Comparison of ENCODE assay signal across 30 cellular contexts in the genomic region with DNA sequence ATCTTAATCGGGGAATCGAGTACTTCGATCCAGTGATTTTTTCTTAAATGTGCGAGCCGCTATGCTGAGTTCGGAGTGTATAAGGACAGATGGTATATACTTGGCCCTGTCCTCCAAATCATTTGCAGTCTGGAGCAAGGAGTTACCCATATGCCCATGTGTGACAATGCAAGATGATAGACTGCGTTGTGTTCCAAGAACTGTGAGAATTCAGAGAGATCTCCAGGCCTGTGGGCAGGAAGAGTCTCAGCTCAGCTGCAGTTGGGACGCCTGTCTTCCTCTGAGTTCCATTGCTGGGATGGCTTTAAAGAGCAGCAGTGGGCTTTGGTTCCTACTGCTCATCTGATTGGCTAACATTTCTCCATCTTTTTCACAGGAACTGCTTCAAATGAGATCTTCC.
"Had no signal": no experiment of that assay in that cellular context is flagged by ENCODE, and none has a peak within 500 bp of the region (broad histone marks: within the 10 kb centered on the region; RNA-seq: fewer than 3 reads in every experiment).

No MANE protein-coding gene starts in this region.

- H3K4me1 Mint-ChIP-seq: activated CD4-positive, alpha-beta memory T cell treated with anti-CD3 and anti-CD28 coated beads, Interleukin-2, amount 10 ng/mL, durations not matched to agents 7 days and 5 days; activated CD8-positive, alpha-beta memory T cell treated with anti-CD3 and anti-CD28 coated beads, Interleukin-2, amount 10 ng/mL, durations not matched to agents 7 days and 5 days; activated naive CD4-positive, alpha-beta T cell treated with anti-CD3 and anti-CD28 coated beads, Interleukin-2, amount 50 U/mL, for 24 hours; activated naive CD8-positive, alpha-beta T cell treated with anti-CD3 and anti-CD28 coated beads, Interleukin-2, amount 10 ng/mL, durations not matched to agents 7 days and 5 days; central memory CD8-positive, alpha-beta T cell had no signal

- H3K4me3 ChIP-seq: ascending aorta, cardiac muscle cell, SJCRH30, SK-N-MC had no signal

- H3K9me3 Mint-ChIP-seq: activated CD4-positive, alpha-beta memory T cell treated with anti-CD3 and anti-CD28 coated beads, Interleukin-2, amount 10 ng/mL, durations not matched to agents 7 days and 5 days; activated naive CD4-positive, alpha-beta T cell treated with anti-CD3 and anti-CD28 coated beads, Interleukin-2, amount 50 U/mL, for 24 hours; central memory CD8-positive, alpha-beta T cell had no signal

- ATAC-seq: activated CD8-positive, alpha-beta memory T cell treated with anti-CD3 and anti-CD28 coated beads, Interleukin-2, amount 10 ng/mL, durations not matched to agents 7 days and 5 days; Panc1 had no signal

- DNase-seq: activated CD4-positive, alpha-beta memory T cell treated with anti-CD3 and anti-CD28 coated beads, Interleukin-2, amount 10 ng/mL, durations not matched to agents 7 days and 5 days; activated CD4-positive, alpha-beta T cell treated with anti-CD3 and anti-CD28 coated beads for 1 hour; activated CD4-positive, alpha-beta T cell treated with anti-CD3 and anti-CD28 coated beads for 48 hours; activated CD4-positive, CD25-positive, alpha-beta regulatory T cell; activated CD8-positive, alpha-beta memory T cell treated with anti-CD3 and anti-CD28 coated beads for 24 hours; activated CD8-positive, alpha-beta memory T cell treated with anti-CD3 and anti-CD28 coated beads, Interleukin-2, amount 10 ng/mL, durations not matched to agents 7 days and 5 days; activated CD8-positive, alpha-beta memory T cell treated with anti-CD3 and anti-CD28 coated beads, Interleukin-2, amount 50 U/mL, for 48 hours; activated effector memory CD4-positive, alpha-beta T cell treated with anti-CD3 and anti-CD28 coated beads, Interleukin-2, amount 50 U/mL, for 16 hours; activated naive CD4-positive, alpha-beta T cell treated with Interleukin-2 at 50 U/mL for 16 hours; activated naive CD8-positive, alpha-beta T cell treated with anti-CD3 and anti-CD28 coated beads, Interleukin-2, amount 10 ng/mL, durations not matched to agents 7 days and 5 days; activated T-cell treated with anti-CD3 and anti-CD28 coated beads, Interleukin-2, amount 50 U/mL, for 48 hours; amygdala; NCI-H1092 treated with DMSO at 0.1 percent for 48 hours; NCI-H1417; NCI-H146; NCI-H187; NCI-H2029 treated with DMSO at 0.1 percent for 48 hours; NCI-H2107; NCI-H2171; NCI-H510A treated with DMSO at 0.1 percent for 48 hours; SHP77; SJCRH30; T1000; WERI-Rb-1 had no signal

- H3K36me3 Mint-ChIP-seq: activated CD8-positive, alpha-beta memory T cell treated with anti-CD3 and anti-CD28 coated beads, Interleukin-2, amount 10 ng/mL, durations not matched to agents 7 days and 5 days; activated naive CD4-positive, alpha-beta T cell treated with anti-CD3 and anti-CD28 coated beads, Interleukin-2, amount 50 U/mL, for 24 hours; activated naive CD8-positive, alpha-beta T cell treated with anti-CD3 and anti-CD28 coated beads, Interleukin-2, amount 10 ng/mL, durations not matched to agents 7 days and 5 days had no signal

- H3K27ac Mint-ChIP-seq: activated CD4-positive, alpha-beta memory T cell treated with anti-CD3 and anti-CD28 coated beads, Interleukin-2, amount 10 ng/mL, durations not matched to agents 7 days and 5 days; activated CD8-positive, alpha-beta memory T cell treated with anti-CD3 and anti-CD28 coated beads, Interleukin-2, amount 10 ng/mL, durations not matched to agents 7 days and 5 days; activated naive CD4-positive, alpha-beta T cell treated with anti-CD3 and anti-CD28 coated beads, Interleukin-2, amount 50 U/mL, for 24 hours; activated naive CD8-positive, alpha-beta T cell treated with anti-CD3 and anti-CD28 coated beads, Interleukin-2, amount 10 ng/mL, durations not matched to agents 7 days and 5 days had no signal

- H3K9me3 ChIP-seq: ascending aorta, SJCRH30 had no signal

- H3K4me3 Mint-ChIP-seq: activated CD4-positive, alpha-beta memory T cell treated with anti-CD3 and anti-CD28 coated beads, Interleukin-2, amount 10 ng/mL, durations not matched to agents 7 days and 5 days; activated CD8-positive, alpha-beta memory T cell treated with anti-CD3 and anti-CD28 coated beads, Interleukin-2, amount 10 ng/mL, durations not matched to agents 7 days and 5 days; activated naive CD4-positive, alpha-beta T cell treated with anti-CD3 and anti-CD28 coated beads, Interleukin-2, amount 50 U/mL, for 24 hours; activated naive CD8-positive, alpha-beta T cell treated with anti-CD3 and anti-CD28 coated beads, Interleukin-2, amount 10 ng/mL, durations not matched to agents 7 days and 5 days; central memory CD8-positive, alpha-beta T cell had no signal

- H3K27me3 Mint-ChIP-seq: activated CD4-positive, alpha-beta memory T cell treated with anti-CD3 and anti-CD28 coated beads, Interleukin-2, amount 10 ng/mL, durations not matched to agents 7 days and 5 days; activated CD8-positive, alpha-beta memory T cell treated with anti-CD3 and anti-CD28 coated beads, Interleukin-2, amount 10 ng/mL, durations not matched to agents 7 days and 5 days; central memory CD8-positive, alpha-beta T cell had no signal

- H3K27ac ChIP-seq: ascending aorta, cardiac muscle cell, SJCRH30, SK-N-MC, WERI-Rb-1 had no signal

- H3K4me1 ChIP-seq: ascending aorta, SJCRH30 had no signal
